ENCODE assay signal across 15 cellular contexts in genomic region chr20:62516345-62516744, GRCh38. TPM values are rescaled to one million over a fixed set of nuclear protein-coding genes. Genes with fewer than 3 reads are reported as not detected.
DNase-seq lines count a peak whose midpoint lies in the region; ATAC-seq and TF ChIP-seq lines count a peak whose summit lies in the region.
"Had no signal": no experiment of that assay in that cellular context is flagged by ENCODE, and none has a peak within 500 bp of the region (broad histone marks: within the 10 kb centered on the region; RNA-seq: fewer than 3 reads in every experiment).

No MANE protein-coding gene starts in this region.

- TF ChIP-seq POLR2A in breast epithelium (IDR thresholded peaks at IDR 0.05): no peak
- TF ChIP-seq POLR2A in stomach (IDR thresholded peaks at IDR 0.05): no peak
- TF ChIP-seq POLR2A in uterus (IDR thresholded peaks at IDR 0.05): no peak

- H3K9me3 ChIP-seq in breast epithelium: no peaks in the 10 kb centered on the region
- no peaks in the 10 kb centered on the region for H3K9me3 ChIP-seq in Panc1 (ENCODE audit: control insufficient read depth, insufficient read depth, low read depth, low read length)
- no peaks in the 10 kb centered on the region for H3K9me3 ChIP-seq in heart right ventricle
- no peaks in the 10 kb centered on the region for H3K9me3 ChIP-seq in stomach
- H3K9me3 ChIP-seq in uterus: no peaks in the 10 kb centered on the region
- H3K9me3 ChIP-seq: thoracic aorta had no signal

- H3K4me1 ChIP-seq in breast epithelium (no peaks in the 10 kb centered on the region), Panc1 (ENCODE audit: control insufficient read depth, insufficient read depth, low read length) (peaks cover 8% of the 10 kb centered on the region; the same call in 1 of the 2 replicates), heart right ventricle (peaks cover 0 to 16% (median 11%) of the 10 kb centered on the region in 9 donors), stomach (peaks cover 0 to 8% (median 4%) of the 10 kb centered on the region in 4 donors), uterus (no peaks in the 10 kb centered on the region)

- peak; percentile 40 for DNase-seq in MCF 10A (ENCODE audit: unreplicated experiment)
- no peak for DNase-seq in breast epithelium (ENCODE audit: low spot score in 2 of 2)
- no peak for DNase-seq in Panc1 (ENCODE audit: low read depth, low spot score)
- no peak for DNase-seq in heart right ventricle
- DNase-seq in stomach: peak; percentile 55
- no peak for DNase-seq in uterus
- no peak for DNase-seq in ACHN
- DNase-seq: effector CD4-positive, alpha-beta T cell; GDM1; KBM-7; NCI-H526 treated with DMSO at 0.1 percent for 48 hours had no signal

- H3K36me3 Mint-ChIP-seq in MCF 10A (ENCODE audit: insufficient read depth, unreplicated experiment): no peaks in the 10 kb centered on the region

- intact Hi-C loops in MCF 10A (cut with micrococcal nuclease) (loop anchor here (5.0 kb wide), 1 partner anchor 101 kb away; no protein-coding TSS in a partner anchor), breast epithelium (cut with DNase I; ENCODE audit: low total_unique reads) (no loop called here), Panc1 (cut with micrococcal nuclease; ENCODE audit: unreplicated experiment) (no loop called here), heart right ventricle (cut with DNase I) (loop anchor here in 2 of 10 donors (10.0 kb wide), 2 partner anchors 58 to 88 kb away; no protein-coding TSS in a partner anchor), stomach (cut with DNase I; ENCODE audit: low total_unique reads) (no loop called here), uterus (cut with DNase I; ENCODE audit: low total_unique reads) (no loop called here)

- 60 to 64% methylated on average over 13 of the region's 13 CpGs for WGBS in heart right ventricle, 2 donors
- 54 to 77% (median 59%) methylated on average over 11 to 13 of the region's 13 CpGs for WGBS in stomach, 5 donors

- CTCF ChIA-PET in MCF 10A (lab: Yijun Ruan, JAX) (interaction anchor here (0.7 to 1.1 kb wide), 4 partner anchors 9 to 101 kb away, joined by 3 to 4 read pairs (median 3); no protein-coding TSS in a partner anchor), Panc1 (lab: Charles Lee) (interaction anchor here (1.0 to 1.3 kb wide), 4 partner anchors 17 to 100 kb away, joined by 3 to 18 read pairs (median 6); no protein-coding TSS in a partner anchor)

- H3K4me1 Mint-ChIP-seq in MCF 10A (ENCODE audit: insufficient read depth, unreplicated experiment): no peaks in the 10 kb centered on the region

- no peak overlapping the region for H3K27ac Mint-ChIP-seq in MCF 10A (ENCODE audit: low read depth, unreplicated experiment)
- H3K27ac Mint-ChIP-seq: T-helper 1 cell treated with Interleukin-12 subunit alpha and Interleukin-12 subunit beta and Interleukin-4 antibody, amounts not matched to agents 30 μg/mL and 1 μg/mL, for 36 hours had no signal

- H3K27me3 ChIP-seq in breast epithelium: peaks cover 7 to 79% of the 10 kb centered on the region in 2 donors
- no peaks in the 10 kb centered on the region for H3K27me3 ChIP-seq in Panc1 (ENCODE audit: control insufficient read depth, insufficient read depth, low read length)
- peaks cover 0 to 46% (median 22%) of the 10 kb centered on the region in 7 donors for H3K27me3 ChIP-seq in heart right ventricle
- peaks cover 0 to 85% (median 26%) of the 10 kb centered on the region in 3 donors for H3K27me3 ChIP-seq in stomach
- no peaks in the 10 kb centered on the region for H3K27me3 ChIP-seq in uterus

- no peaks in the 10 kb centered on the region for H3K36me3 ChIP-seq in breast epithelium
- no peaks in the 10 kb centered on the region for H3K36me3 ChIP-seq in Panc1 (ENCODE audit: control insufficient read depth, insufficient read depth, low read length)
- H3K36me3 ChIP-seq in heart right ventricle: no peaks in the 10 kb centered on the region
- H3K36me3 ChIP-seq in stomach: no peaks in the 10 kb centered on the region
- H3K36me3 ChIP-seq in uterus: no peaks in the 10 kb centered on the region
- H3K36me3 ChIP-seq: thoracic aorta had no signal

- no peak overlapping the region for H3K4me3 Mint-ChIP-seq in MCF 10A (ENCODE audit: unreplicated experiment)
- H3K4me3 Mint-ChIP-seq: T-helper 1 cell treated with Interleukin-12 subunit alpha and Interleukin-12 subunit beta and Interleukin-4 antibody, amounts not matched to agents 30 μg/mL and 1 μg/mL, for 36 hours had no signal

- H3K4me3 ChIP-seq in breast epithelium (no peak overlapping the region), Panc1 (ENCODE audit: low read depth in 2 of 2, low read length in 2 of 2) (no peak overlapping the region), heart right ventricle (no peak overlapping the region), stomach (no peak overlapping the region), uterus (no peak overlapping the region)
- H3K4me3 ChIP-seq: thoracic aorta had no signal

- peaks cover 16% of the 10 kb centered on the region for H3K27me3 Mint-ChIP-seq in MCF 10A (ENCODE audit: insufficient read depth, unreplicated experiment)

- ATAC-seq in Panc1: peak; percentile 93
- ATAC-seq in heart right ventricle: peak in 6 of 8 donors; percentile 7 to 60 (median 42)
- no peak for ATAC-seq in GM21367 (IDR thresholded peaks at IDR 0.05; ENCODE audit: unreplicated experiment)
- ATAC-seq: sciatic nerve had no signal

- POLR2A ChIA-PET in MCF 10A (lab: Yijun Ruan, JAX): no interaction called here
- POLR2A ChIA-PET in Panc1 (lab: Charles Lee): no interaction called here

- TF ChIP-seq CTCF in MCF 10A (IDR thresholded peaks at IDR 0.05; ENCODE audit: unreplicated experiment) (peak; percentile 23), breast epithelium (IDR thresholded peaks at IDR 0.05) (peak in 1 of 3 donors; percentile 19), Panc1 (IDR thresholded peaks at IDR 0.05) (peak; percentile 92), heart right ventricle (IDR thresholded peaks at IDR 0.05) (peak in 8 of 9 donors; percentile 14 to 60 (median 38)), stomach (IDR thresholded peaks at IDR 0.05) (peak in 4 of 7 experiments; percentile 17 to 41 (median 30)), uterus (IDR thresholded peaks at IDR 0.05) (no peak)

- no peaks in the 10 kb centered on the region for H3K9me3 Mint-ChIP-seq in MCF 10A (ENCODE audit: unreplicated experiment)
- H3K9me3 Mint-ChIP-seq: T-helper 1 cell treated with Interleukin-12 subunit alpha and Interleukin-12 subunit beta and Interleukin-4 antibody, amounts not matched to agents 30 μg/mL and 1 μg/mL, for 36 hours had no signal

- BruUV-seq in MCF 10A (replicated peaks; lab: Mats Ljungman, UMichigan) (no TSS peak), Panc1 (replicated peaks; lab: Mats Ljungman, UMichigan) (no TSS peak)

- no peak for TF ChIP-seq EP300 in stomach (IDR thresholded peaks at IDR 0.05)

- in situ Hi-C loops in Panc1 (cut with HindIII; ENCODE audit: low pct_unique_long_range_greater_than_20kb, low sequenced_read_pairs): no loop called here
- in situ Hi-C loops in ACHN (cut with HindIII; ENCODE audit: low pct_ligation_motif_present, low pct_unique_long_range_greater_than_20kb, low sequenced_read_pairs): no loop called here

- H3K27ac ChIP-seq in breast epithelium: no peak overlapping the region
- H3K27ac ChIP-seq in Panc1 (ENCODE audit: low read length): peak overlapping the region; percentile 57; the same call in 1 of the 2 replicates
- no peak overlapping the region for H3K27ac ChIP-seq in heart right ventricle
- H3K27ac ChIP-seq in stomach: no peak overlapping the region
- H3K27ac ChIP-seq in uterus: no peak overlapping the region
- H3K27ac ChIP-seq: thoracic aorta had no signal

RNA-seq across cellular contexts. Expression of gene GATA5, which starts 40.5 kb away (rescaled TPM):
- total RNA-seq in MCF 10A (2022) (not detected in 2 replicates), breast epithelium (under 1 TPM in 1 of 3 donors, not detected in 2; 0.73 TPM), Panc1 (2021; ENCODE audit: unreplicated experiment) (53.2 TPM), heart right ventricle (1 to 10 TPM in 2 of 10 donors, under 1 TPM in 8; 0.11 to 5.1 (median 0.60) TPM), stomach (10 to 100 TPM in 2 of 5 donors, 1 to 10 TPM in 2, not detected in 1; 3.1 to 16.4 (median 9.0) TPM), uterus (10 to 100 TPM in 1 of 4 donors, 1 to 10 TPM in 1, under 1 TPM in 1, not detected in 1; 0.26 to 17.8 (median 3.5) TPM)
- 45.6 TPM for polyA plus RNA-seq in Panc1 (2012; ENCODE audit: insufficient read length)
- polyA plus RNA-seq in heart right ventricle (1 to 10 TPM in 1 of 2 donors, under 1 TPM in 1; 0.30 to 1.2 TPM), stomach (10 to 100 TPM in 1 of 3 donors, 1 to 10 TPM in 2; 9.1 to 11.2 (median 9.3) TPM)

Comparison
In these comparisons a context has a peak if more than half of its experiments do, and no peak if none do; other contexts are left out.
1. DNase-seq: peak in MCF 10A (single experiment) and stomach (single experiment); none in breast epithelium (0 of 2), Panc1 (single experiment), heart right ventricle (0 of 2), uterus (0 of 2) and ACHN (single experiment).
2. CTCF ChIP-seq: peak in MCF 10A (single experiment), Panc1 (single experiment), heart right ventricle (8 of 9) and stomach (4 of 7); none in uterus (0 of 4).